ENCODE assay signal across 19 cellular contexts in genomic region chr2:41729800-41730364, GRCh38.
DNase-seq lines count a peak whose midpoint lies in the region; ATAC-seq and TF ChIP-seq lines count a peak whose summit lies in the region.
"Had no signal": no experiment of that assay in that cellular context is flagged by ENCODE, and none has a peak within 500 bp of the region (broad histone marks: within the 10 kb centered on the region; RNA-seq: fewer than 3 reads in every experiment).

No MANE protein-coding gene starts in this region.

- H3K4me1 ChIP-seq in upper lobe of right lung: peaks cover 1% of the 10 kb centered on the region

- intact Hi-C loops in upper lobe of right lung (cut with DNase I): no loop called here

- H3K4me3 ChIP-seq in NB4 (ENCODE audit: low read depth, low read length) (no peak overlapping the region), upper lobe of right lung (no peak overlapping the region)

- peak; percentile 11 for DNase-seq in NCI-H146 (lab: John Stamatoyannopoulos, UW)
- no peak for DNase-seq in NCI-H146 treated with DMSO at 0.1 percent for 48 hours (lab: John Stamatoyannopoulos, UW; ENCODE audit: unreplicated experiment)
- DNase-seq in NB4 (ENCODE audit: low read depth): peak; percentile 35
- DNase-seq in iPS-NIHi7 (ENCODE audit: extremely low spot score): peak; percentile 41
- DNase-seq in upper lobe of right lung: no peak
- DNase-seq in AG08395 (ENCODE audit: low spot score): no peak
- no peak for DNase-seq in amniotic stem cell (lab: John Stamatoyannopoulos, UW)
- DNase-seq: DMS79 treated with DMSO at 0.1 percent for 48 hours, H9, NCI-H1105 treated with DMSO at 0.1 percent for 48 hours, NCI-H187 treated with DMSO at 0.1 percent for 48 hours, NCI-H226, NCI-H524, NCI-H82, OCI-M1, Right ventricle myocardium superior had no signal

- H3K36me3 ChIP-seq in upper lobe of right lung: no peaks in the 10 kb centered on the region

- TF ChIP-seq POLR2A in NB4 (IDR thresholded peaks at IDR 0.05; ENCODE audit: extremely low read depth, insufficient read length): no peak

- no peak for TF ChIP-seq CTCF in NB4 (IDR thresholded peaks at IDR 0.05; ENCODE audit: low read depth, low read length)
- TF ChIP-seq CTCF in upper lobe of right lung (IDR thresholded peaks at IDR 0.05): no peak

- no peaks in the 10 kb centered on the region for H3K9me3 ChIP-seq in upper lobe of right lung

- H3K27me3 ChIP-seq in upper lobe of right lung: no peaks in the 10 kb centered on the region

- ATAC-seq in upper lobe of right lung (peak; percentile 31), HG02884 (IDR thresholded peaks at IDR 0.05; ENCODE audit: unreplicated experiment) (no peak)

- no peak overlapping the region for H3K27ac ChIP-seq in upper lobe of right lung
- H3K27ac ChIP-seq: 22Rv1, KMS-11 had no signal

Comparison
In these comparisons a context has a peak if more than half of its experiments do, and no peak if none do; other contexts are left out.
1. DNase-seq: peak in NCI-H146 (single experiment), NB4 (single experiment) and iPS-NIHi7 (single experiment); none in NCI-H146 treated with DMSO at 0.1 percent for 48 hours (single experiment), upper lobe of right lung (single experiment), AG08395 (single experiment) and amniotic stem cell (single experiment).